Comparison of ENCODE assay signal across 17 cellular contexts in the genomic region with DNA sequence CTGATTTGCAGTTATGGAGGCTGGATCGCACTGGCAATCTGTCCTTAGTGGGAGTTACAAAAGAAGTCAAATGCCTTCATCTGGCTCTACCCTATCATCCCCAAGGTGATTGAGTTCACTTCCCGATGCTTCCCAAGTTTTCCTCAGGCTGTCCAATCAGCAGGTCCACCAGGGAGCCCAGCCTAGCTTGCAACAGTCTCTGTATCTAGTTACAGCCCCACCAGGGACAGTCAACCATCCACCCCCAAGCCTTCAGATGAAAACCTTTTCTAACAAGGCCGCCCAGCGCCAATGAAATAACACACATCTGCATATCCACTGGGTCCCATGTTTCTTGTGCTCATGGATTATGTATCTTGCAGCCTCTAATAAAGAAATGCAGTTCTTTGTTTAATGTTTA.
"Had no signal": no experiment of that assay in that cellular context is flagged by ENCODE, and none has a peak within 500 bp of the region (broad histone marks: within the 10 kb centered on the region; RNA-seq: fewer than 3 reads in every experiment).

No MANE protein-coding gene starts in this region.

- FAIRE-seq: keratinocyte had no signal

- H3K27me3 ChIP-seq: gastrocnemius medialis, suprapubic skin had no signal

- H3K9me3 ChIP-seq: gastrocnemius medialis, mucosa of descending colon, suprapubic skin had no signal

- DNase-seq: activated CD4-positive, alpha-beta T cell treated with anti-CD3 and anti-CD28 coated beads, Interleukin-2, amount 50 U/mL, for 1 hour; activated naive CD4-positive, alpha-beta T cell treated with Interleukin-2 at 50 U/mL for 16 hours; anterior cingulate cortex; erythroblast; gastrocnemius medialis; mucosa of descending colon; naive thymus-derived CD4-positive, alpha-beta T cell; occipital lobe; stimulated activated naive CD8-positive, alpha-beta T cell treated with anti-CD3 and anti-CD28 coated beads, Interleukin-15, Interleukin-2, amounts not matched to agents 100 U/mL and 50 U/mL, for 24 hours; trophoblast cell had no signal

- H3K4me1 ChIP-seq: suprapubic skin had no signal

- H3K27ac Mint-ChIP-seq: dendritic cell treated with granulocyte-macrophage colony-stimulating factor and Interleukin-4, amounts not matched to agents 40 ng/mL and 50 ng/mL, for 4 days; naive thymus-derived CD4-positive, alpha-beta T cell; T-helper 2 cell treated with Interferon-gamma antibody and Interleukin-4, amounts not matched to agents 5 μg/mL and 100 μg/mL, for 36 hours had no signal

- H3K9me3 Mint-ChIP-seq: T-helper 2 cell treated with Interferon-gamma antibody and Interleukin-4, amounts not matched to agents 5 μg/mL and 100 μg/mL, for 36 hours had no signal

- H3K27me3 Mint-ChIP-seq: dendritic cell treated with granulocyte-macrophage colony-stimulating factor and Interleukin-4, amounts not matched to agents 40 ng/mL and 50 ng/mL, for 4 days had no signal

- H3K4me3 Mint-ChIP-seq: dendritic cell treated with granulocyte-macrophage colony-stimulating factor and Interleukin-4, amounts not matched to agents 40 ng/mL and 50 ng/mL, for 4 days; naive thymus-derived CD4-positive, alpha-beta T cell; T-helper 2 cell treated with Interferon-gamma antibody and Interleukin-4, amounts not matched to agents 5 μg/mL and 100 μg/mL, for 36 hours had no signal

- H3K27ac ChIP-seq: gastrocnemius medialis, suprapubic skin had no signal

- H3K4me1 Mint-ChIP-seq: naive thymus-derived CD4-positive, alpha-beta T cell had no signal

- H3K4me3 ChIP-seq: gastrocnemius medialis, mucosa of descending colon, suprapubic skin had no signal

- H3K36me3 ChIP-seq: gastrocnemius medialis, suprapubic skin had no signal

- ATAC-seq: activated CD4-positive, CD25-positive, alpha-beta regulatory T cell treated with anti-CD3 and anti-CD28 coated beads, Interleukin-2, amount 50 U/mL, for 24 hours; gastrocnemius medialis; left lobe of liver; mucosa of descending colon; naive thymus-derived CD4-positive, alpha-beta T cell; sciatic nerve; stimulated activated naive CD8-positive, alpha-beta T cell treated with anti-CD3 and anti-CD28 coated beads, Interleukin-15, Interleukin-2, amounts not matched to agents 100 U/mL and 50 U/mL, for 24 hours had no signal

- H3K36me3 Mint-ChIP-seq: naive thymus-derived CD4-positive, alpha-beta T cell had no signal
